In the genomic region with DNA sequence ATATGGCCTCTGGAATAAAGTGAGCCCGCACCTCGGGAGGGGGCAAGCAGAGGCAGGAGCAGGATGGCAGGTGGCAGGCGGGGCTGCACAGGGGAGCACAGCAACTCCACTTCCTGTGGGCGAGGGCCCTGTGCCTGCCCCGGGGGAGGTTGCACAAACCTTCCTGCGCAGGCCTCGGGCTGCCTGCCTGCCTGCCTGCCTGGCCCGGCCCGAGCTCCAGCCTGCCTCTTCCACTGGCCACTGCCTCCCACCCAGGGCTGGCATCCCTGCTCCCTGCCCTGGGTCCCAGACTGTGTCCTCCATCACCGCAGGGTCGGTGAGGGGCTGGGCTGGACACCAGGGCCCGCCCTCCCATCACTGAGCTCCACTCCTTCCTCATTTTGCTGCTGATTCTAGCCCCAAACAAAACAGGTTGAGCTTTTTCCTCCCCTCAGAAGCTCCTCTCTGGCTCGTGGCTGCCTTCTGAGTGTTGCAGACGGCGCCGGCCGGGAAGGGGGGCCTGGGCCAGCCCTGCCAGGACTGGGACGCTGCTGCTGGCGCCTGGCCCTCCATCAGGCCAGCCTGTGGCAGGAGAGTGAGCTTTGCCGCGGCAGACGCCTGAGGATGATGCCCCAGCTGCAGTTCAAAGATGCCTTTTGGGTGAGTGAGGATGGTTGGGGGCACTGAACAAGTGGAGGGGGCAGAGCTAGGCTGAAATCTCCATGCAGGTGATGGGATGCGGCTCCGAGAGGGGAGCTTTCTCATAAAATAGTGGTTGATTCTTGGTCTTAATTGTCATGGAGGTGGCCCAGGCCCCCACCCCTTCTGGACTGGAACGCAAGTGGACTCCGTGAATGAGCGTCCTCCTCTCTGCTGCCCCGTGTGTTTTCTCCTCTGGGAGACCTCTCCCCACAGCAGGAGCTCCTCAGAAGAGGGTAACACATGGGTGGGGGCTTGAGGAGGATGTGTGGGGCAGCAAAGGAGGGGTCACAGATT, we compare ENCODE assay signal across 8 cellular contexts. TPM values are rescaled to one million over a fixed set of nuclear protein-coding genes. Genes with fewer than 3 reads are reported as not detected.
A peak's percentile ranks its signal among the peaks of the same experiment; 100 is the strongest.
DNase-seq lines count a peak whose midpoint lies in the region; TF ChIP-seq lines count a peak whose summit lies in the region.

A gene (plus strand): TSS at position 156 of the 975 bp plus-strand sequence. CDS start 448 bp downstream, at position 604.

- CTCF ChIA-PET in CD8-positive, alpha-beta memory T cell (lab: Charles Lee) = interaction anchor here (0.9 to 6.8 kb wide), 13 partner anchors 9 to 39 kb away, joined by 3 to 63 read pairs (median 7); no protein-coding TSS in a partner anchor
- CTCF ChIA-PET in HEK293 (lab: Yijun Ruan, JAX) = interaction anchor here (0.6 to 1.5 kb wide), 3 partner anchors 22 to 394 kb away, joined by 3 to 4 read pairs (median 4); no protein-coding TSS in a partner anchor

- peak within 1 kb of the TSS; percentile 57 for H3K27ac ChIP-seq in CD8-positive, alpha-beta memory T cell (ENCODE audit: low read depth, low read length)
- H3K27ac ChIP-seq in HEK293 (ENCODE audit: extremely low read depth, low read depth, low read length) (no peak within 1 kb of the TSS), layer of hippocampus (ENCODE audit: low read depth, low read length) (peak within 1 kb of the TSS; percentile 56)

- H3K27me3 ChIP-seq in CD8-positive, alpha-beta memory T cell (ENCODE audit: insufficient read depth, low read length, poor library complexity, severe bottlenecking) = no peaks in the 10 kb centered on the region
- H3K27me3 ChIP-seq in layer of hippocampus (ENCODE audit: control insufficient read depth, insufficient read depth, low read length) = no peaks in the 10 kb centered on the region

- H3K27ac Mint-ChIP-seq in CD8-positive, alpha-beta memory T cell = peak within 1 kb of the TSS; percentile 86 to 100 (median 97)
- no peak within 1 kb of the TSS for H3K27ac Mint-ChIP-seq in osteocyte (ENCODE audit: unreplicated experiment)

- no peak for TF ChIP-seq CTCF in HEK293 (tag by site-specific recombination; IDR thresholded peaks at IDR 0.05)
- no peak for TF ChIP-seq CTCF in osteocyte (IDR thresholded peaks at IDR 0.05)

- peak; percentile 48 to 83 (median 70) for DNase-seq in CD8-positive, alpha-beta memory T cell
- peak; percentile 76 for DNase-seq in SIG-M5 treated with dmso at 0.1 percent for 504 hours (lab: John Stamatoyannopoulos, UW; ENCODE audit: unreplicated experiment)
- peak; percentile 74 for DNase-seq in activated naive CD4-positive, alpha-beta T cell treated with anti-CD3 and anti-CD28 coated beads, Interleukin-2, amount 50 U/mL, for 16 hours
- DNase-seq in stimulated activated CD4-positive, alpha-beta T cell treated with anti-CD3 and anti-CD28 coated beads, TNF-alpha, amount 100 ng/mL, for 1 hour (ENCODE audit: low read depth in 3 of 3, low spot score in 1 of 3) = peak; percentile 40 to 51 (median 49)
- no peak for DNase-seq in NCI-H1092 treated with DMSO at 0.1 percent for 48 hours (lab: John Stamatoyannopoulos, UW)
- no peak for DNase-seq in osteocyte (ENCODE audit: extremely low spot score, unreplicated experiment)

- peaks cover 58 to 74% (median 64%) of the 10 kb centered on the region in 3 donors for H3K4me1 Mint-ChIP-seq in CD8-positive, alpha-beta memory T cell
- H3K4me1 Mint-ChIP-seq in osteocyte (ENCODE audit: unreplicated experiment) = no peaks in the 10 kb centered on the region

- H3K36me3 ChIP-seq in CD8-positive, alpha-beta memory T cell (ENCODE audit: insufficient read depth, low read length) = peaks cover 6% of the 10 kb centered on the region
- H3K36me3 ChIP-seq in HEK293 (ENCODE audit: control insufficient read depth in 2 of 2, insufficient read depth in 1 of 2, low read length in 2 of 2) = no peaks in the 10 kb centered on the region

- no peaks in the 10 kb centered on the region for H3K27me3 Mint-ChIP-seq in CD8-positive, alpha-beta memory T cell
- no peaks in the 10 kb centered on the region for H3K27me3 Mint-ChIP-seq in osteocyte (ENCODE audit: unreplicated experiment)

- H3K36me3 Mint-ChIP-seq in CD8-positive, alpha-beta memory T cell = peaks cover 0 to 41% (median 2%) of the 10 kb centered on the region in 3 donors
- no peaks in the 10 kb centered on the region for H3K36me3 Mint-ChIP-seq in osteocyte (ENCODE audit: unreplicated experiment)

- POLR2A ChIA-PET in CD8-positive, alpha-beta memory T cell (lab: Charles Lee) = interaction anchor here (0.5 to 8.0 kb wide), 11 partner anchors 8 to 462 kb away, joined by 3 to 97 read pairs (median 5); a partner anchor contains a TSS
- POLR2A ChIA-PET in HEK293 (lab: Yijun Ruan, JAX) = no interaction called here

- peak within 1 kb of the TSS; percentile 81 to 99 (median 97) for H3K4me3 Mint-ChIP-seq in CD8-positive, alpha-beta memory T cell
- no peak within 1 kb of the TSS for H3K4me3 Mint-ChIP-seq in osteocyte (ENCODE audit: unreplicated experiment)

- no peaks in the 10 kb centered on the region for H3K9me3 Mint-ChIP-seq in CD8-positive, alpha-beta memory T cell
- H3K9me3 Mint-ChIP-seq in osteocyte (ENCODE audit: unreplicated experiment) = no peaks in the 10 kb centered on the region

- peaks cover 62% of the 10 kb centered on the region for H3K4me1 ChIP-seq in CD8-positive, alpha-beta memory T cell (ENCODE audit: insufficient read depth, low read length)
- H3K4me1 ChIP-seq in HEK293 (ENCODE audit: control insufficient read depth, insufficient read depth, low read length) = no peaks in the 10 kb centered on the region

- no peaks in the 10 kb centered on the region for H3K9me3 ChIP-seq in CD8-positive, alpha-beta memory T cell (ENCODE audit: low read length)
- no peaks in the 10 kb centered on the region for H3K9me3 ChIP-seq in HEK293 (ENCODE audit: control insufficient read depth, insufficient read depth, low read depth, low read length)

- H3K4me3 ChIP-seq in CD8-positive, alpha-beta memory T cell (ENCODE audit: low read length) = peak within 1 kb of the TSS; percentile 92
- H3K4me3 ChIP-seq in HEK293 (ENCODE audit: low read depth, low read length) = no peak within 1 kb of the TSS

TF ChIP-seq in HEK293, 187 proteins besides CTCF, POLR2A, EP300 and RAD21:
- TF ChIP-seq, protein P1, sequence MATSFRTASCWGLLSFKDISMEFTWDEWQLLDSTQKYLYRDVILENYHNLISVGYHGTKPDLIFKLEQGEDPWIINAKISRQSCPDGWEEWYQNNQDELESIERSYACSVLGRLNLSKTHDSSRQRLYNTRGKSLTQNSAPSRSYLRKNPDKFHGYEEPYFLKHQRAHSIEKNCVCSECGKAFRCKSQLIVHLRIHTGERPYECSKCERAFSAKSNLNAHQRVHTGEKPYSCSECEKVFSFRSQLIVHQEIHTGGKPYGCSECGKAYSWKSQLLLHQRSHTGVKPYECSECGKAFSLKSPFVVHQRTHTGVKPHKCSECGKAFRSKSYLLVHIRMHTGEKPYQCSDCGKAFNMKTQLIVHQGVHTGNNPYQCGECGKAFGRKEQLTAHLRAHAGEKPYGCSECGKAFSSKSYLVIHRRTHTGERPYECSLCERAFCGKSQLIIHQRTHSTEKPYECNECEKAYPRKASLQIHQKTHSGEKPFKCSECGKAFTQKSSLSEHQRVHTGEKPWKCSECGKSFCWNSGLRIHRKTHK (tag by site-specific recombination; IDR thresholded peaks at IDR 0.05) = no peak
- TF ChIP-seq ZNF155 (tag by site-specific recombination; IDR thresholded peaks at IDR 0.05) = no peak
- 0 out of 2 replicates have a peak, but pooled peaks have one; percentile 5 for TF ChIP-seq SP2 (tag by site-specific recombination; IDR thresholded peaks at IDR 0.05)

RNA-seq across cellular contexts. Expression of the gene that starts here (rescaled TPM):
- 100 to 1,000 TPM; 123 to 127 TPM for total RNA-seq in CD8-positive, alpha-beta memory T cell
- polyA plus RNA-seq in CD8-positive, alpha-beta memory T cell = 83.1 TPM
- not detected in 2 replicates for total RNA-seq in osteocyte

Comparison
In these comparisons a context has a peak if more than half of its experiments do, and no peak if none do; other contexts are left out.
1. RNA of the gene that starts here (total RNA-seq): 123 to 127 TPM in CD8-positive, alpha-beta memory T cell; not detected in osteocyte; every median in the first group is over 100 times any median in the second.
2. DNase-seq: peak in CD8-positive, alpha-beta memory T cell (5 of 5), SIG-M5 treated with dmso at 0.1 percent for 504 hours (single experiment), activated naive CD4-positive, alpha-beta T cell treated with anti-CD3 and anti-CD28 coated beads, Interleukin-2, amount 50 U/mL, for 16 hours (single experiment) and stimulated activated CD4-positive, alpha-beta T cell treated with anti-CD3 and anti-CD28 coated beads, TNF-alpha, amount 100 ng/mL, for 1 hour (3 of 3); none in NCI-H1092 treated with DMSO at 0.1 percent for 48 hours (single experiment) and osteocyte (single experiment).